ENCODE assay signal across 10 cellular contexts in the genomic region with DNA sequence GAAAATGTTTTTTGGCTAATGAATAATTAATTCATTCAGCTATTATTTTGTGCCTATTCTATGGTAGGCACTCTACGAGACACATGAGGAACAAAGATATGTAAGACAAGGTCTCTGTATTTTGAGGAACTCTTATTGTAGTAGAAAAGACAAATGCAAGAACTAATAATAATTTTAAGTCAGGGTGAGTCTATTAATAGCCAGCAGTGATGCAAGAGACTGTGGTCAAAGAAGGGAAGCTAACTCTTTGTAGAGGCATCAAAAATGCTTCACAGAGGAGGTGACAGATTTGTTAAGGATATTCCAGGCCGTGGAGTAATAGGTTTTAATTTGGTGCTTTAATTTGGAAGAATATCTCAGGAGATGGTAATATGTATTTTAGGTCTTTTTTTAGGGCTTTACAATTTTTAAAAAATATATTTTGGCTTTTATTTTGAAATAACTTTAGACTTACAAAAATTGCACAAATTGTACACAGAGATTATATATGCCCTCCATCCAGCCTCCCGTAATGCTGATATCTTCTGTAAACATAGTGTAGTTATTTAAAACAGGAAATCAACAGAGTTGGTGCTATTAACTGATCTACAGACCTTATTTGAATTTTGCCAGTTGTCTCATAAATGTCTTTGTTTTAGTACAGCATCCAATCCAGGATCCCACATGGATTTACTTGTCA. TPM values are rescaled to one million over a fixed set of nuclear protein-coding genes. Genes with fewer than 3 reads are reported as not detected.
DNase-seq lines count a peak whose midpoint lies in the region; ATAC-seq and TF ChIP-seq lines count a peak whose summit lies in the region.
"Had no signal": no experiment of that assay in that cellular context is flagged by ENCODE, and none has a peak within 500 bp of the region (broad histone marks: within the 10 kb centered on the region; RNA-seq: fewer than 3 reads in every experiment).

No MANE protein-coding gene starts in this region.

- H3K4me1 ChIP-seq in Panc1 (ENCODE audit: control insufficient read depth, insufficient read depth, low read length) (peaks cover 15% of the 10 kb centered on the region), hepatocyte (ENCODE audit: insufficient read depth) (no peaks in the 10 kb centered on the region)

- H2AFZ ChIP-seq in hepatocyte = no peak overlapping the region

- H3K4me1 Mint-ChIP-seq in activated CD4-positive, alpha-beta T cell treated with anti-CD3 and anti-CD28 coated beads for 36 hours = no peaks in the 10 kb centered on the region

- H3K4me2 ChIP-seq in hepatocyte = no peak overlapping the region

- in situ Hi-C loops in GM13976 (cut with MboI; ENCODE audit: low sequenced_read_pairs, unreplicated experiment) (no loop called here), Panc1 (cut with HindIII; ENCODE audit: low pct_unique_long_range_greater_than_20kb, low sequenced_read_pairs) (no loop called here)

- BruUV-seq in Panc1 (replicated peaks; lab: Mats Ljungman, UMichigan) = no TSS peak

- no peaks in the 10 kb centered on the region for H3K36me3 ChIP-seq in Panc1 (ENCODE audit: control insufficient read depth, insufficient read depth, low read length)
- no peaks in the 10 kb centered on the region for H3K36me3 ChIP-seq in hepatocyte (replicated peaks; ENCODE audit: insufficient read depth, low read depth)

- POLR2A ChIA-PET in Panc1 (lab: Charles Lee) = no interaction called here
- POLR2A ChIA-PET in activated CD4-positive, alpha-beta T cell treated with anti-CD3 and anti-CD28 coated beads for 36 hours (lab: Charles Lee) = no interaction called here

- H3K27ac Mint-ChIP-seq in activated CD4-positive, alpha-beta T cell treated with anti-CD3 and anti-CD28 coated beads for 36 hours = no peak overlapping the region

- intact Hi-C loops in Panc1 (cut with micrococcal nuclease; ENCODE audit: unreplicated experiment) = no loop called here
- intact Hi-C loops in left ventricle myocardium superior (cut with micrococcal nuclease) = no loop called here
- intact Hi-C loops in activated CD4-positive, alpha-beta T cell treated with anti-CD3 and anti-CD28 coated beads for 36 hours (cut with DNase I, micrococcal nuclease) = no loop called here

- H3K27me3 ChIP-seq in Panc1 (ENCODE audit: control insufficient read depth, insufficient read depth, low read length) = no peaks in the 10 kb centered on the region
- no peaks in the 10 kb centered on the region for H3K27me3 ChIP-seq in hepatocyte

- CTCF ChIA-PET in Panc1 (lab: Charles Lee) = no interaction called here
- CTCF ChIA-PET in activated CD4-positive, alpha-beta T cell treated with anti-CD3 and anti-CD28 coated beads for 36 hours (lab: Charles Lee) = no interaction called here

- TF ChIP-seq CTCF in GM13976 (IDR thresholded peaks at IDR 0.05; ENCODE audit: borderline replicate concordance, control extremely low read depth, extremely low read depth, insufficient read depth, missing control alignments) = no peak
- TF ChIP-seq CTCF in Panc1 (IDR thresholded peaks at IDR 0.05) = no peak
- no peak for TF ChIP-seq CTCF in hepatocyte (IDR thresholded peaks at IDR 0.05; ENCODE audit: poor library complexity)

- H3K4me3 Mint-ChIP-seq in activated CD4-positive, alpha-beta T cell treated with anti-CD3 and anti-CD28 coated beads for 36 hours = no peak overlapping the region

- H3K9me3 Mint-ChIP-seq in activated CD4-positive, alpha-beta T cell treated with anti-CD3 and anti-CD28 coated beads for 36 hours (ENCODE audit: low read depth) = peaks cover 6% of the 10 kb centered on the region

- H3K36me3 Mint-ChIP-seq in activated CD4-positive, alpha-beta T cell treated with anti-CD3 and anti-CD28 coated beads for 36 hours (ENCODE audit: low read depth) = no peaks in the 10 kb centered on the region

- DNase-seq in GM13976 (ENCODE audit: low spot score) (peak; percentile 34), Panc1 (ENCODE audit: low read depth, low spot score) (no peak), left ventricle myocardium superior (no peak), hepatocyte (ENCODE audit: low spot score) (no peak), GOT3 (lab: John Stamatoyannopoulos, UW) (no peak)
- no peak for DNase-seq in stimulated activated naive CD4-positive, alpha-beta T cell (lab: John Stamatoyannopoulos, UW)
- DNase-seq in activated CD4-positive, alpha-beta T cell treated with anti-CD3 and anti-CD28 coated beads for 36 hours = no peak
- DNase-seq: DMS 273 treated with DMSO at 0.1 percent for 48 hours, NCI-H1694 had no signal

- no peak overlapping the region for H3K4me3 ChIP-seq in Panc1 (ENCODE audit: low read depth in 2 of 2, low read length in 2 of 2)
- no peak overlapping the region for H3K4me3 ChIP-seq in hepatocyte

- peak; percentile 37 for ATAC-seq in HG02884 (IDR thresholded peaks at IDR 0.05; ENCODE audit: unreplicated experiment)
- peak; percentile 77 for ATAC-seq in Panc1
- peak; percentile 79 for ATAC-seq in left ventricle myocardium superior
- ATAC-seq in activated CD4-positive, alpha-beta T cell treated with anti-CD3 and anti-CD28 coated beads for 36 hours = no peak

- WGBS in hepatocyte (ENCODE audit: low lambda C conversion rate, missing lambda C conversion rate) = 69% methylated on average over 3 of the region's 3 CpGs

- H3K27me3 Mint-ChIP-seq in activated CD4-positive, alpha-beta T cell treated with anti-CD3 and anti-CD28 coated beads for 36 hours = peaks cover 13% of the 10 kb centered on the region

- no peaks in the 10 kb centered on the region for H3K9me2 ChIP-seq in hepatocyte (replicated peaks; ENCODE audit: insufficient read depth)

- H3K9me3 ChIP-seq in Panc1 (ENCODE audit: control insufficient read depth, insufficient read depth, low read depth, low read length) = no peaks in the 10 kb centered on the region
- H3K9me3 ChIP-seq in hepatocyte (ENCODE audit: low read depth) = peaks cover 7% of the 10 kb centered on the region

- peak overlapping the region; percentile 71 for H3K27ac ChIP-seq in Panc1 (ENCODE audit: low read length)
- no peak overlapping the region for H3K27ac ChIP-seq in hepatocyte

- no peaks in the 10 kb centered on the region for H4K20me1 ChIP-seq in hepatocyte (ENCODE audit: insufficient read depth, poor library complexity, severe bottlenecking)

- no peaks in the 10 kb centered on the region for H3K79me2 ChIP-seq in hepatocyte

RNA-seq across cellular contexts. Expression of gene DCLK2, which starts 48.1 kb away (rescaled TPM):
- 9.5 TPM for total RNA-seq in Panc1 (2021; ENCODE audit: unreplicated experiment)
- polyA plus RNA-seq in Panc1 (2012; ENCODE audit: insufficient read length) = 6.0 TPM
- total RNA-seq in left ventricle myocardium superior = 27.5 TPM
- total RNA-seq in activated CD4-positive, alpha-beta T cell treated with anti-CD3 and anti-CD28 coated beads for 36 hours = not detected
- total RNA-seq in hepatocyte = 2.2 and 2.8 TPM in 2 replicates
- 1.5 and 2.7 TPM in 2 replicates for polyA plus RNA-seq in hepatocyte
